In the genomic region with DNA sequence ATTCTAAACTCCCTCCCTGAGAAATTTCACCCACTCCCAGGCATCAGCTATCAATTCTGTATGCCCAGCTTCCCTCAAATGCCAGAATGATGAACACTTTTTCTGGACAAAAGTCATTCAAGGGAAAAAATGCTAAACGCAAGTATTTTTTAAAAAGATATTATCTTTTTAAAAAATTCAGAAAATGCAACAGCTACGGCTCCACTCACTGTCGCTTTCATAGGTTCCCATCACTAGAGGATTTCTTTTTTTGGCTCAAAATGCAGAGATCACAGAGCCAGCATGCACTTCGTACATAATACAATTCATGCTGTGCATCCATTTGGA, we compare ENCODE assay signal across 12 cellular contexts. TPM values are rescaled to one million over a fixed set of nuclear protein-coding genes. Genes with fewer than 3 reads are reported as not detected.
DNase-seq lines count a peak whose midpoint lies in the region; ATAC-seq and TF ChIP-seq lines count a peak whose summit lies in the region.
"Had no signal": no experiment of that assay in that cellular context is flagged by ENCODE, and none has a peak within 500 bp of the region (broad histone marks: within the 10 kb centered on the region; RNA-seq: fewer than 3 reads in every experiment).

No MANE protein-coding gene starts in this region.

- in situ Hi-C loops in GM23248 (cut with MboI) = no loop called here

- H3K4me3 ChIP-seq in GM23248 (peak overlapping the region; percentile 51), smooth muscle cell (no peak overlapping the region), tibial nerve (no peak overlapping the region)
- H3K4me3 ChIP-seq: tibial artery had no signal

- no peak for TF ChIP-seq EP300 in tibial nerve (IDR thresholded peaks at IDR 0.05)

- ATAC-seq in T-cell (replicated peaks in 1 of 4) = no peak
- ATAC-seq in GM19328 (IDR thresholded peaks at IDR 0.05; ENCODE audit: unreplicated experiment) = no peak

- H3K27me3 ChIP-seq in GM23248 (replicated peaks; ENCODE audit: insufficient read depth) (no peaks in the 10 kb centered on the region), smooth muscle cell (ENCODE audit: low read depth) (no peaks in the 10 kb centered on the region), tibial nerve (no peaks in the 10 kb centered on the region)
- H3K27me3 ChIP-seq: esophagus squamous epithelium, tibial artery had no signal

- TF ChIP-seq CTCF in endothelial cell (IDR thresholded peaks at IDR 0.05; ENCODE audit: unreplicated experiment) (no peak), smooth muscle cell (IDR thresholded peaks at IDR 0.05; ENCODE audit: borderline replicate concordance, insufficient read depth, poor library complexity, severe bottlenecking) (no peak), tibial nerve (IDR thresholded peaks at IDR 0.05) (no peak)

- H3K4me1 Mint-ChIP-seq in T-cell (peaks cover 41 to 50% (median 47%) of the 10 kb centered on the region in 3 donors), endothelial cell (ENCODE audit: unreplicated experiment) (peaks cover 6% of the 10 kb centered on the region)

- H3K9ac ChIP-seq in GM23248 = peak overlapping the region; percentile 63
- H3K9ac ChIP-seq in smooth muscle cell (ENCODE audit: low read depth) = no peak overlapping the region

- peak overlapping the region; percentile 78 to 90 for H3K27ac Mint-ChIP-seq in T-cell
- peak overlapping the region; percentile 53 for H3K27ac Mint-ChIP-seq in endothelial cell (ENCODE audit: unreplicated experiment)

- H3K4me1 ChIP-seq in GM23248 (ENCODE audit: insufficient read depth) (peaks cover 25% of the 10 kb centered on the region), smooth muscle cell (ENCODE audit: low read depth) (no peaks in the 10 kb centered on the region), tibial nerve (peaks cover 0 to 25% (median 10%) of the 10 kb centered on the region in 4 donors)

- POLR2A ChIA-PET in T-cell (lab: Charles Lee) = no interaction called here

- H3F3A ChIP-seq in GM23248 (ENCODE audit: insufficient read depth) = peaks cover 17% of the 10 kb centered on the region
- no peaks in the 10 kb centered on the region for H3F3A ChIP-seq in smooth muscle cell (ENCODE audit: low read depth)

- no peak for DNase-seq in GM23248
- no peak for DNase-seq in T-cell
- DNase-seq in endothelial cell (ENCODE audit: low spot score) = no peak
- DNase-seq in smooth muscle cell (lab: John Stamatoyannopoulos, UW; ENCODE audit: unreplicated experiment) = no peak
- no peak for DNase-seq in tibial nerve (ENCODE audit: low spot score in 2 of 2)
- DNase-seq in NCI-H1417 (lab: John Stamatoyannopoulos, UW) = no peak
- DNase-seq: esophagus squamous epithelium had no signal

- H3K9me3 ChIP-seq in GM23248 (ENCODE audit: low read depth) (no peaks in the 10 kb centered on the region), smooth muscle cell (replicated peaks; ENCODE audit: low read depth) (no peaks in the 10 kb centered on the region), tibial nerve (peaks cover 0 to 17% (median 2%) of the 10 kb centered on the region in 4 donors)
- H3K9me3 ChIP-seq: esophagus squamous epithelium, tibial artery had no signal

- CTCF ChIA-PET in T-cell (lab: Charles Lee) = no interaction called here

- H3K36me3 ChIP-seq in GM23248 (ENCODE audit: low read depth) (no peaks in the 10 kb centered on the region), smooth muscle cell (ENCODE audit: low read depth) (no peaks in the 10 kb centered on the region), tibial nerve (peaks cover 0 to 14% (median 0%) of the 10 kb centered on the region in 3 donors)

- no peaks in the 10 kb centered on the region for H3K27me3 Mint-ChIP-seq in T-cell
- peaks cover 8% of the 10 kb centered on the region for H3K27me3 Mint-ChIP-seq in endothelial cell (ENCODE audit: unreplicated experiment)

- H3K27ac ChIP-seq in GM23248 = peak overlapping the region; percentile 73
- H3K27ac ChIP-seq in smooth muscle cell (ENCODE audit: low read depth) = peak overlapping the region; percentile 38
- no peak overlapping the region for H3K27ac ChIP-seq in tibial nerve

- WGBS in GM23248 (ENCODE audit: low coverage in 1 of 2, low lambda C conversion rate in 2 of 2, missing lambda C conversion rate in 2 of 2), 2 experiments = 8 to 15% methylated on average over 4 of the region's 4 CpGs
- 81% methylated on average over 4 of the region's 4 CpGs for WGBS in smooth muscle cell (ENCODE audit: low lambda C conversion rate)
- 53 to 57% methylated on average over 4 of the region's 4 CpGs for WGBS in tibial nerve, 2 donors

- H3K36me3 Mint-ChIP-seq in T-cell (peaks cover 16% of the 10 kb centered on the region), endothelial cell (ENCODE audit: low read depth, unreplicated experiment) (peaks cover 18% of the 10 kb centered on the region)

- H2AFZ ChIP-seq in GM23248 (peak overlapping the region; percentile 45; the same call in 1 of the 2 replicates), smooth muscle cell (ENCODE audit: low read depth) (no peak overlapping the region)

- H3K9me3 Mint-ChIP-seq in T-cell (peaks cover 0 to 12% (median 4%) of the 10 kb centered on the region in 3 donors), endothelial cell (ENCODE audit: unreplicated experiment) (no peaks in the 10 kb centered on the region)

- TF ChIP-seq POLR2A in tibial nerve (IDR thresholded peaks at IDR 0.05) = no peak

- H3K4me2 ChIP-seq in GM23248 (ENCODE audit: unreplicated experiment) (peak overlapping the region; percentile 67), smooth muscle cell (no peak overlapping the region)

- H3K4me3 Mint-ChIP-seq in T-cell (peak overlapping the region; percentile 40 to 70 (median 50)), endothelial cell (ENCODE audit: unreplicated experiment) (no peak overlapping the region)

- H4K20me1 ChIP-seq in GM23248 (ENCODE audit: insufficient read depth) (no peaks in the 10 kb centered on the region), smooth muscle cell (ENCODE audit: low read depth) (no peaks in the 10 kb centered on the region)

- H3K79me2 ChIP-seq in GM23248 (ENCODE audit: insufficient read depth) (peaks cover 61% of the 10 kb centered on the region), smooth muscle cell (ENCODE audit: low read depth) (peaks cover 13% of the 10 kb centered on the region)

- no peaks in the 10 kb centered on the region for H3K9me2 ChIP-seq in GM23248 (ENCODE audit: insufficient read depth)

RNA-seq across cellular contexts. Expression of a gene that starts 5.1 kb away (rescaled TPM):
- 223 and 249 TPM in 2 replicates for total RNA-seq in GM23248 (2014; rRNA removed; shearing (Covaris generic))
- 346 and 384 TPM in 2 replicates for polyA plus RNA-seq in GM23248 (2016; fragmentation: Nextera tagmentation; extraction: Ambion mirVana)
- total RNA-seq in T-cell = 10 to 100 TPM; 30.1 to 71.7 (median 41.2) TPM
- 76.4 TPM for total RNA-seq in endothelial cell (ENCODE audit: unreplicated experiment)
- 50.1 and 51.6 TPM in 2 replicates for total RNA-seq in smooth muscle cell
- polyA plus RNA-seq in smooth muscle cell = 96.2 and 183 TPM in 2 replicates
- total RNA-seq in tibial nerve = 10 to 100 TPM; 58.8 to 67.8 (median 67.7) TPM
- polyA plus RNA-seq: neural cell had no signal

RNA-seq across cellular contexts. Expression of a gene that starts 13.5 kb away (rescaled TPM):
- total RNA-seq in GM23248 (2014; rRNA removed; shearing (Covaris generic)) = not detected in 2 replicates
- polyA plus RNA-seq in GM23248 (2016; fragmentation: Nextera tagmentation; extraction: Ambion mirVana) = 0.31 TPM in 1 of 2 replicates, not detected in the other
- 1 to 10 TPM in 1 of 5 donors, under 1 TPM in 3, not detected in 1; 0.49 to 1.1 (median 0.60) TPM for total RNA-seq in T-cell
- total RNA-seq in endothelial cell (ENCODE audit: unreplicated experiment) = 0.33 TPM
- total RNA-seq in smooth muscle cell = not detected in 2 replicates
- polyA plus RNA-seq in smooth muscle cell = not detected in 2 replicates
- 1 to 10 TPM in 1 of 4 donors, not detected in 3; 1.1 TPM for total RNA-seq in tibial nerve
- total RNA-seq: aorta, Right ventricle myocardium inferior had no signal
- polyA plus RNA-seq: neural cell had no signal

RNA-seq across cellular contexts. Expression of a gene that starts 50.5 kb away (rescaled TPM):
- total RNA-seq in GM23248 (2014; rRNA removed; shearing (Covaris generic)) = 15.4 and 23.8 TPM in 2 replicates
- 12.8 and 15.3 TPM in 2 replicates for polyA plus RNA-seq in GM23248 (2016; fragmentation: Nextera tagmentation; extraction: Ambion mirVana)
- total RNA-seq in T-cell = 10 to 100 TPM; 18.8 to 30.9 (median 25.2) TPM
- 15.9 TPM for total RNA-seq in endothelial cell (ENCODE audit: unreplicated experiment)
- 13.3 and 28.2 TPM in 2 replicates for total RNA-seq in smooth muscle cell
- polyA plus RNA-seq in smooth muscle cell = 15.2 and 16.4 TPM in 2 replicates
- 10 to 100 TPM; 21.2 to 39.0 (median 35.4) TPM for total RNA-seq in tibial nerve

RNA-seq across cellular contexts. Expression of a gene that starts 50.7 kb away (rescaled TPM):
- 46.0 and 68.6 TPM in 2 replicates for total RNA-seq in GM23248 (2014; rRNA removed; shearing (Covaris generic))
- polyA plus RNA-seq in GM23248 (2016; fragmentation: Nextera tagmentation; extraction: Ambion mirVana) (15.6 and 20.4 TPM in 2 replicates), smooth muscle cell (17.9 and 20.6 TPM in 2 replicates)
- total RNA-seq in T-cell (10 to 100 TPM; 24.2 to 36.3 (median 26.5) TPM), endothelial cell (ENCODE audit: unreplicated experiment) (37.0 TPM), smooth muscle cell (24.1 and 29.9 TPM in 2 replicates), tibial nerve (100 to 1,000 TPM in 2 of 4 donors, 10 to 100 TPM in 2; 74.7 to 113 (median 97.5) TPM)

Comparison
In these comparisons a context has a peak if more than half of its experiments do, and no peak if none do; other contexts are left out.
1. H3K27ac ChIP-seq: peak in GM23248 (single experiment) and smooth muscle cell (single experiment); none in tibial nerve (0 of 4).